ENCODE assay signal across 1 cellular context in the genomic region with DNA sequence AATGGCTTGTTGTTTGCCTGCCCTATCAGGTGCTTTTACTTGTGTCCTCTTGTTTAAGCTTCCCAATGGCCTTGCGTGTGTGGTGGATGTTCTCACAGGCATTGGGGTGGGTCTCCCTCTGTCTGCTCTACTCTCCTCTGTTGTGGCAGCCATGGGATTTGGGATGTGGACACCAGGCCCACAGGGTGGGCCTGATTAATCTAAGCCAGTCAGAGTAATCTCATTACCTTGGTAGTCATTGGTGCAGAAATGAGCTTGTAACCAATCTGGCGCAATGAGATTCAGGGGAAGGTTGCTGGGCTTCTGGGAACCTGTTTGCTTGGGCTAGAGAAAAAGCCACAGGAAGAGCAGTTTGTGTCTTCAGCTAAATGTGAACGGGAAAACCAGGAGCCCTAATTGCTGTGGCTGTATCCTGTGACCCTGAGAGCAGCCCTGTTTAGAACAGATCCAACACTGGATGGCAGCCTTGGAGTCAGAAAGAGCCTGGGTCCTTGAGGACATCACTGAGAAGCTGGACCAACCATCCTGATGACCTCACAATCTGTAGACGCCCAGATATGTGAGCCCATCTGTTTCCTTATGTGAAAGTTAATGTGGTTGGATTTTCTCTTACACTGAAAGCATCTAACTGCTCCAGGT.
TF ChIP-seq lines count a peak whose summit lies in the region.

No MANE protein-coding gene starts in this region.

TF ChIP-seq in GM23338, 12 proteins besides CTCF, POLR2A, EP300 and RAD21 (continued from another document):
- TF ChIP-seq, protein P1, sequence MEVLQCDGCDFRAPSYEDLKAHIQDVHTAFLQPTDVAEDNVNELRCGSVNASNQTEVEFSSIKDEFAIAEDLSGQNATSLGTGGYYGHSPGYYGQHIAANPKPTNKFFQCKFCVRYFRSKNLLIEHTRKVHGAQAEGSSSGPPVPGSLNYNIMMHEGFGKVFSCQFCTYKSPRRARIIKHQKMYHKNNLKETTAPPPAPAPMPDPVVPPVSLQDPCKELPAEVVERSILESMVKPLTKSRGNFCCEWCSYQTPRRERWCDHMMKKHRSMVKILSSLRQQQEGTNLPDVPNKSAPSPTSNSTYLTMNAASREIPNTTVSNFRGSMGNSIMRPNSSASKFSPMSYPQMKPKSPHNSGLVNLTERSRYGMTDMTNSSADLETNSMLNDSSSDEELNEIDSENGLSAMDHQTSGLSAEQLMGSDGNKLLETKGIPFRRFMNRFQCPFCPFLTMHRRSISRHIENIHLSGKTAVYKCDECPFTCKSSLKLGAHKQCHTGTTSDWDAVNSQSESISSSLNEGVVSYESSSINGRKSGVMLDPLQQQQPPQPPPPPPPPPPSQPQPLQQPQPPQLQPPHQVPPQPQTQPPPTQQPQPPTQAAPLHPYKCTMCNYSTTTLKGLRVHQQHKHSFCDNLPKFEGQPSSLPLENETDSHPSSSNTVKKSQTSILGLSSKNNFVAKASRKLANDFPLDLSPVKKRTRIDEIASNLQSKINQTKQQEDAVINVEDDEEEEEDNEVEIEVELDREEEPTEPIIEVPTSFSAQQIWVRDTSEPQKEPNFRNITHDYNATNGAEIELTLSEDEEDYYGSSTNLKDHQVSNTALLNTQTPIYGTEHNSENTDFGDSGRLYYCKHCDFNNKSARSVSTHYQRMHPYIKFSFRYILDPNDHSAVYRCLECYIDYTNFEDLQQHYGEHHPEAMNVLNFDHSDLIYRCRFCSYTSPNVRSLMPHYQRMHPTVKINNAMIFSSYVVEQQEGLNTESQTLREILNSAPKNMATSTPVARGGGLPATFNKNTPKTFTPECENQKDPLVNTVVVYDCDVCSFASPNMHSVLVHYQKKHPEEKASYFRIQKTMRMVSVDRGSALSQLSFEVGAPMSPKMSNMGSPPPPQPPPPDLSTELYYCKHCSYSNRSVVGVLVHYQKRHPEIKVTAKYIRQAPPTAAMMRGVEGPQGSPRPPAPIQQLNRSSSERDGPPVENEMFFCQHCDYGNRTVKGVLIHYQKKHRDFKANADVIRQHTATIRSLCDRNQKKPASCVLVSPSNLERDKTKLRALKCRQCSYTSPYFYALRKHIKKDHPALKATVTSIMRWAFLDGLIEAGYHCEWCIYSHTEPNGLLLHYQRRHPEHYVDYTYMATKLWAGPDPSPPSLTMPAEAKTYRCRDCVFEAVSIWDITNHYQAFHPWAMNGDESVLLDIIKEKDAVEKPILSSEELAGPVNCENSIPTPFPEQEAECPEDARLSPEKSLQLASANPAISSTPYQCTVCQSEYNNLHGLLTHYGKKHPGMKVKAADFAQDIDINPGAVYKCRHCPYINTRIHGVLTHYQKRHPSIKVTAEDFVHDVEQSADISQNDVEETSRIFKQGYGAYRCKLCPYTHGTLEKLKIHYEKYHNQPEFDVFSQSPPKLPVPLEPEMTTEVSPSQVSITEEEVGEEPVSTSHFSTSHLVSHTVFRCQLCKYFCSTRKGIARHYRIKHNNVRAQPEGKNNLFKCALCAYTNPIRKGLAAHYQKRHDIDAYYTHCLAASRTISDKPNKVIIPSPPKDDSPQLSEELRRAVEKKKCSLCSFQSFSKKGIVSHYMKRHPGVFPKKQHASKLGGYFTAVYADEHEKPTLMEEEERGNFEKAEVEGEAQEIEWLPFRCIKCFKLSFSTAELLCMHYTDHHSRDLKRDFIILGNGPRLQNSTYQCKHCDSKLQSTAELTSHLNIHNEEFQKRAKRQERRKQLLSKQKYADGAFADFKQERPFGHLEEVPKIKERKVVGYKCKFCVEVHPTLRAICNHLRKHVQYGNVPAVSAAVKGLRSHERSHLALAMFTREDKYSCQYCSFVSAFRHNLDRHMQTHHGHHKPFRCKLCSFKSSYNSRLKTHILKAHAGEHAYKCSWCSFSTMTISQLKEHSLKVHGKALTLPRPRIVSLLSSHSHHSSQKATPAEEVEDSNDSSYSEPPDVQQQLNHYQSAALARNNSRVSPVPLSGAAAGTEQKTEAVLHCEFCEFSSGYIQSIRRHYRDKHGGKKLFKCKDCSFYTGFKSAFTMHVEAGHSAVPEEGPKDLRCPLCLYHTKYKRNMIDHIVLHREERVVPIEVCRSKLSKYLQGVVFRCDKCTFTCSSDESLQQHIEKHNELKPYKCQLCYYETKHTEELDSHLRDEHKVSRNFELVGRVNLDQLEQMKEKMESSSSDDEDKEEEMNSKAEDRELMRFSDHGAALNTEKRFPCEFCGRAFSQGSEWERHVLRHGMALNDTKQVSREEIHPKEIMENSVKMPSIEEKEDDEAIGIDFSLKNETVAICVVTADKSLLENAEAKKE (CRISPR knock-in tag; IDR thresholded peaks at IDR 0.05): no peak
- TF ChIP-seq, protein P2, sequence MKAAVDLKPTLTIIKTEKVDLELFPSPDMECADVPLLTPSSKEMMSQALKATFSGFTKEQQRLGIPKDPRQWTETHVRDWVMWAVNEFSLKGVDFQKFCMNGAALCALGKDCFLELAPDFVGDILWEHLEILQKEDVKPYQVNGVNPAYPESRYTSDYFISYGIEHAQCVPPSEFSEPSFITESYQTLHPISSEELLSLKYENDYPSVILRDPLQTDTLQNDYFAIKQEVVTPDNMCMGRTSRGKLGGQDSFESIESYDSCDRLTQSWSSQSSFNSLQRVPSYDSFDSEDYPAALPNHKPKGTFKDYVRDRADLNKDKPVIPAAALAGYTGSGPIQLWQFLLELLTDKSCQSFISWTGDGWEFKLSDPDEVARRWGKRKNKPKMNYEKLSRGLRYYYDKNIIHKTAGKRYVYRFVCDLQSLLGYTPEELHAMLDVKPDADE (IDR thresholded peaks at IDR 0.05): no peak
